In the genomic region with DNA sequence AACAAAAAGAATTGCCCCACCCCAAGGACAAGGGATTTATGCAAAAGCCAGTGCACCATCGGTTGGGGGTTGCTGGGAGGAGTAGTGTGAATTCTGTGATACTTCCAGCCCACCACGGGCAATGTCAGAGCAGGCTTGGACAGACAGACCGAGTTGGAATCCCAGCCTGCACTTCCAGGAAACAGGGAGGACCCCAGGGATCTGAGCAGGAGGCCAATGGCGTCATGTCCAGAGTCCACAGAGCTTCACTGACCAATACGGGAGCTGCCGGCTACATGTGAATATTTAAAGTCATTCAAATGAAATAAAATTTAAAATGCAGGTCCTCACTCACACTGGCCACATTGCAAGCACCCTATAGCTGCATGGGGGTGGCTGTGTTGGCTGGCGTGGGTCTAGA, we compare ENCODE assay signal across 29 cellular contexts. TPM values are rescaled to one million over a fixed set of nuclear protein-coding genes. Genes with fewer than 3 reads are reported as not detected.
"Had no signal": no experiment of that assay in that cellular context is flagged by ENCODE, and none has a peak within 500 bp of the region (broad histone marks: within the 10 kb centered on the region; RNA-seq: fewer than 3 reads in every experiment).

No MANE protein-coding gene starts in this region.

- H3K27me3 ChIP-seq: body of pancreas, MG63 had no signal

- H3K36me3 ChIP-seq: adrenal gland, MG63 had no signal

- FAIRE-seq: astrocyte had no signal

- H3K36me3 Mint-ChIP-seq: activated naive CD4-positive, alpha-beta T cell treated with anti-CD3 and anti-CD28 coated beads, Interleukin-2, amount 50 U/mL, for 72 hours; T-cell had no signal

- H3K27ac Mint-ChIP-seq: activated CD4-positive, alpha-beta T cell treated with anti-CD3 and anti-CD28 coated beads, Interleukin-2, amount 10 ng/mL, durations not matched to agents 7 days and 5 days; activated naive CD4-positive, alpha-beta T cell treated with anti-CD3 and anti-CD28 coated beads for 36 hours; activated naive CD4-positive, alpha-beta T cell treated with anti-CD3 and anti-CD28 coated beads, Interleukin-2, amount 50 U/mL, for 72 hours; activated T-helper 1 cell treated with anti-CD3 and anti-CD28 coated beads, Interleukin-12 subunit alpha, Interleukin-12 subunit beta, Interleukin-2, Interleukin-4 antibody, amounts not matched to agents 30 ng/mL and 10 ng/mL and 1 ng/mL, durations not matched to agents 14 hours and 24 hours and 36 hours; T-cell; T-helper 17 cell had no signal

- H3K4me3 ChIP-seq: adrenal gland, body of pancreas, MG63 had no signal

- DNase-seq: activated CD4-positive, alpha-beta T cell treated with anti-CD3 and anti-CD28 coated beads, Interleukin-2, amount 10 ng/mL, durations not matched to agents 7 days and 5 days; activated CD4-positive, alpha-beta T cell treated with anti-CD3 and anti-CD28 coated beads, Interleukin-2, amount 50 U/mL, for 48 hours; activated CD8-positive, alpha-beta memory T cell treated with anti-CD3 and anti-CD28 coated beads, Interleukin-2, amount 50 U/mL, for 4 hours; activated gamma-delta T cell treated with Interleukin-2 at 50 U/mL for 16 hours; activated naive CD4-positive, alpha-beta T cell treated with anti-CD3 and anti-CD28 coated beads for 36 hours; activated T-cell treated with anti-CD3 and anti-CD28 coated beads for 4 hours; activated T-cell treated with anti-CD3 and anti-CD28 coated beads, Interleukin-2, amount 50 U/mL, for 4 hours; adrenal gland; central memory CD4-positive, alpha-beta T cell; Kasumi-1; KG1; MG63; NCI-H1048; NCI-H1105 treated with DMSO at 0.1 percent for 48 hours; NCI-H1436; NCI-H1694; NCI-H2029; SIG-M5; T-cell; T-helper 17 cell had no signal

- ATAC-seq: activated naive CD4-positive, alpha-beta T cell treated with anti-CD3 and anti-CD28 coated beads, Interleukin-2, amount 50 U/mL, for 72 hours; activated T-cell treated with anti-CD3 and anti-CD28 coated beads, Interleukin-2, amount 50 U/mL, for 4 hours; body of pancreas; Panc1; T-cell; T-helper 17 cell had no signal

- H3K27ac ChIP-seq: adrenal gland, body of pancreas had no signal

- H3K9me3 ChIP-seq: adrenal gland, body of pancreas, MG63 had no signal

- H3K4me1 Mint-ChIP-seq: activated CD4-positive, alpha-beta T cell treated with anti-CD3 and anti-CD28 coated beads, Interleukin-2, amount 10 ng/mL, durations not matched to agents 7 days and 5 days; T-cell had no signal

- H3K27me3 Mint-ChIP-seq: activated CD4-positive, alpha-beta T cell treated with anti-CD3 and anti-CD28 coated beads, Interleukin-2, amount 10 ng/mL, durations not matched to agents 7 days and 5 days had no signal

- H3K9me3 Mint-ChIP-seq: activated CD4-positive, alpha-beta T cell treated with anti-CD3 and anti-CD28 coated beads, Interleukin-2, amount 10 ng/mL, durations not matched to agents 7 days and 5 days; activated naive CD4-positive, alpha-beta T cell treated with anti-CD3 and anti-CD28 coated beads for 36 hours; activated naive CD4-positive, alpha-beta T cell treated with anti-CD3 and anti-CD28 coated beads, Interleukin-2, amount 50 U/mL, for 72 hours; activated T-cell treated with anti-CD3 and anti-CD28 coated beads, Interleukin-2, amount 50 U/mL, for 4 hours had no signal

- H3K4me1 ChIP-seq: adrenal gland, body of pancreas had no signal

- H3K4me3 Mint-ChIP-seq: activated CD4-positive, alpha-beta T cell treated with anti-CD3 and anti-CD28 coated beads, Interleukin-2, amount 10 ng/mL, durations not matched to agents 7 days and 5 days; activated naive CD4-positive, alpha-beta T cell treated with anti-CD3 and anti-CD28 coated beads for 36 hours; activated T-cell treated with anti-CD3 and anti-CD28 coated beads, Interleukin-2, amount 50 U/mL, for 4 hours; activated T-helper 1 cell treated with anti-CD3 and anti-CD28 coated beads, Interleukin-12 subunit alpha, Interleukin-12 subunit beta, Interleukin-2, Interleukin-4 antibody, amounts not matched to agents 30 ng/mL and 10 ng/mL and 1 ng/mL, durations not matched to agents 14 hours and 24 hours and 36 hours; T-cell; T-helper 17 cell had no signal

RNA-seq across cellular contexts. Expression of gene ZNRF4, which starts 10.9 kb away (rescaled TPM):
- total RNA-seq: activated CD4-positive, alpha-beta T cell treated with anti-CD3 and anti-CD28 coated beads, Interleukin-2, amount 10 ng/mL, durations not matched to agents 7 days and 5 days; activated naive CD4-positive, alpha-beta T cell treated with anti-CD3 and anti-CD28 coated beads for 36 hours; activated naive CD4-positive, alpha-beta T cell treated with anti-CD3 and anti-CD28 coated beads, Interleukin-2, amount 50 U/mL, for 72 hours; activated T-cell treated with anti-CD3 and anti-CD28 coated beads, Interleukin-2, amount 50 U/mL, for 4 hours; activated T-helper 1 cell treated with anti-CD3 and anti-CD28 coated beads, Interleukin-12 subunit alpha, Interleukin-12 subunit beta, Interleukin-2, Interleukin-4 antibody, amounts not matched to agents 30 ng/mL and 10 ng/mL and 1 ng/mL, durations not matched to agents 14 hours and 24 hours and 36 hours; adrenal gland; astrocyte; body of pancreas; bronchial epithelial cell; NCI-H460; RPMI7951; SK-MEL-5; T-cell; T-helper 17 cell had no signal
- polyA plus RNA-seq: adrenal gland had no signal
